1 cellular context compared by ENCODE assay signal in genomic region chr1:109399326-109399957, GRCh38.
TF ChIP-seq lines count a peak whose summit lies in the region.

No MANE protein-coding gene starts in this region.

TF ChIP-seq in HepG2, 621 proteins besides CTCF, POLR2A, EP300 and RAD21 (continued from another document):
- TF ChIP-seq ZNF574 (CRISPR knock-in tag; IDR thresholded peaks at IDR 0.05), result no peak
- TF ChIP-seq TERF1 (CRISPR knock-in tag; IDR thresholded peaks at IDR 0.05), result no peak
- TF ChIP-seq U2AF2 (IDR thresholded peaks at IDR 0.05; ENCODE audit: low read depth, low read length), result no peak
- no peak for TF ChIP-seq MAFG (CRISPR knock-in tag; IDR thresholded peaks at IDR 0.05)
- no peak for TF ChIP-seq XRCC5 (optimal IDR thresholded peaks at IDR 0.05; ENCODE audit: low read length)
- TF ChIP-seq HNRNPK (IDR thresholded peaks at IDR 0.05; ENCODE audit: low read depth, low read length, poor library complexity, severe bottlenecking), result peak; percentile 42
- TF ChIP-seq ZNF607 (CRISPR knock-in tag; IDR thresholded peaks at IDR 0.05; ENCODE audit: borderline replicate concordance), result no peak
- no peak for TF ChIP-seq ZNF747 (CRISPR knock-in tag; IDR thresholded peaks at IDR 0.05; ENCODE audit: borderline replicate concordance)
- no peak for TF ChIP-seq ARID5B (CRISPR knock-in tag; IDR thresholded peaks at IDR 0.05)
- TF ChIP-seq GFI1 (CRISPR knock-in tag; IDR thresholded peaks at IDR 0.05; ENCODE audit: borderline replicate concordance), result no peak
- TF ChIP-seq ZNF773 (CRISPR knock-in tag; IDR thresholded peaks at IDR 0.05; ENCODE audit: borderline replicate concordance), result no peak
- TF ChIP-seq THAP11 (CRISPR knock-in tag; IDR thresholded peaks at IDR 0.05), result peak; percentile 32; the same call in 1 of the 2 replicates
- TF ChIP-seq ZNF564 (CRISPR knock-in tag; IDR thresholded peaks at IDR 0.05), result no peak
- no peak for TF ChIP-seq RBFOX2 (IDR thresholded peaks at IDR 0.05; ENCODE audit: low read depth, low read length)
- no peak for TF ChIP-seq ZNF530 (CRISPR knock-in tag; IDR thresholded peaks at IDR 0.05; ENCODE audit: low read depth)
- TF ChIP-seq TFAP4 (IDR thresholded peaks at IDR 0.05; ENCODE audit: borderline replicate concordance, low read depth), result no peak
- no peak for TF ChIP-seq ELF4 (CRISPR knock-in tag; IDR thresholded peaks at IDR 0.05; ENCODE audit: borderline replicate concordance)
- no peak for TF ChIP-seq HDAC1 (CRISPR knock-in tag; IDR thresholded peaks at IDR 0.05)
- TF ChIP-seq CEBPB (IDR thresholded peaks at IDR 0.05; ENCODE audit: borderline replicate concordance, low read depth, low read length), result no peak
- TF ChIP-seq BCLAF1 (IDR thresholded peaks at IDR 0.05), result no peak
- peak; percentile 81 for TF ChIP-seq STAG1 (CRISPR knock-in tag; IDR thresholded peaks at IDR 0.05)
- TF ChIP-seq CC2D1A (CRISPR knock-in tag; IDR thresholded peaks at IDR 0.05), result no peak
- TF ChIP-seq FOXK1 (CRISPR knock-in tag; IDR thresholded peaks at IDR 0.05; ENCODE audit: borderline replicate concordance, low read depth), result no peak
- no peak for TF ChIP-seq ARNT2 (CRISPR knock-in tag; IDR thresholded peaks at IDR 0.05; ENCODE audit: low read depth)
- TF ChIP-seq TFDP1 (CRISPR knock-in tag; IDR thresholded peaks at IDR 0.05; ENCODE audit: borderline replicate concordance), result no peak
- no peak for TF ChIP-seq ZNF644 (CRISPR knock-in tag; IDR thresholded peaks at IDR 0.05; ENCODE audit: low read depth)
- TF ChIP-seq AKAP8 (CRISPR knock-in tag; IDR thresholded peaks at IDR 0.05), result no peak
- no peak for TF ChIP-seq SSRP1 (CRISPR knock-in tag; IDR thresholded peaks at IDR 0.05)
- no peak for TF ChIP-seq GMEB1 (CRISPR knock-in tag; IDR thresholded peaks at IDR 0.05; ENCODE audit: borderline replicate concordance)
- no peak for TF ChIP-seq GABPA (IDR thresholded peaks at IDR 0.05; ENCODE audit: low read depth, low read length)
- TF ChIP-seq GABPA (CRISPR knock-in tag; IDR thresholded peaks at IDR 0.05; ENCODE audit: low read depth), result no peak
- no peak for TF ChIP-seq PCBP1 (IDR thresholded peaks at IDR 0.05; ENCODE audit: borderline replicate concordance, low read depth, low read length)
- TF ChIP-seq ZNF776 (CRISPR knock-in tag; IDR thresholded peaks at IDR 0.05), result no peak
- TF ChIP-seq SOX13 (IDR thresholded peaks at IDR 0.05), result no peak
- peak in 1 of 2 experiments; percentile 96; a peak in 2 of 4 replicates for TF ChIP-seq SOX13 (CRISPR knock-in tag; conservative IDR thresholded peaks at IDR 0.05 in 1 of 2, IDR thresholded peaks at IDR 0.05 in 1 of 2)
- TF ChIP-seq RFX5 (IDR thresholded peaks at IDR 0.05; ENCODE audit: low read depth, low read length), result no peak
- no peak for TF ChIP-seq ZNF256 (CRISPR knock-in tag; conservative IDR thresholded peaks at IDR 0.05)
- TF ChIP-seq ZNF33A (CRISPR knock-in tag; IDR thresholded peaks at IDR 0.05; ENCODE audit: borderline replicate concordance), result no peak
- no peak for TF ChIP-seq PLSCR1 (CRISPR knock-in tag; IDR thresholded peaks at IDR 0.05; ENCODE audit: borderline replicate concordance)
- no peak for TF ChIP-seq GPN1 (CRISPR knock-in tag; IDR thresholded peaks at IDR 0.05; ENCODE audit: borderline replicate concordance)
- TF ChIP-seq ZBTB7B (CRISPR knock-in tag; IDR thresholded peaks at IDR 0.05), result no peak
- TF ChIP-seq DNMT3B (CRISPR knock-in tag; conservative IDR thresholded peaks at IDR 0.05), result no peak
- TF ChIP-seq SP5 (CRISPR knock-in tag; IDR thresholded peaks at IDR 0.05; ENCODE audit: borderline replicate concordance, low read depth), result no peak
- TF ChIP-seq ZNF781 (CRISPR knock-in tag; IDR thresholded peaks at IDR 0.05; ENCODE audit: borderline replicate concordance, not compliant biosample characterization), result no peak
- TF ChIP-seq MLLT10 (CRISPR knock-in tag; IDR thresholded peaks at IDR 0.05), result no peak
- TF ChIP-seq SP1 (IDR thresholded peaks at IDR 0.05), result no peak
- TF ChIP-seq SP1 (CRISPR knock-in tag; IDR thresholded peaks at IDR 0.05), result no peak
- TF ChIP-seq ARID3A (IDR thresholded peaks at IDR 0.05; ENCODE audit: low read depth, low read length), result no peak
- TF ChIP-seq PITX1 (CRISPR knock-in tag; IDR thresholded peaks at IDR 0.05), result no peak
- no peak for TF ChIP-seq BHLHE40 (IDR thresholded peaks at IDR 0.05; ENCODE audit: low read length)
- no peak for TF ChIP-seq SOX6 (IDR thresholded peaks at IDR 0.05)
- TF ChIP-seq SOX6 (CRISPR knock-in tag; IDR thresholded peaks at IDR 0.05), result peak; percentile 82; the same call in 1 of the 2 replicates
- no peak for TF ChIP-seq MYC (CRISPR knock-in tag; IDR thresholded peaks at IDR 0.05; ENCODE audit: borderline replicate concordance)
